ENCODE assay signal across 8 cellular contexts in the genomic region with DNA sequence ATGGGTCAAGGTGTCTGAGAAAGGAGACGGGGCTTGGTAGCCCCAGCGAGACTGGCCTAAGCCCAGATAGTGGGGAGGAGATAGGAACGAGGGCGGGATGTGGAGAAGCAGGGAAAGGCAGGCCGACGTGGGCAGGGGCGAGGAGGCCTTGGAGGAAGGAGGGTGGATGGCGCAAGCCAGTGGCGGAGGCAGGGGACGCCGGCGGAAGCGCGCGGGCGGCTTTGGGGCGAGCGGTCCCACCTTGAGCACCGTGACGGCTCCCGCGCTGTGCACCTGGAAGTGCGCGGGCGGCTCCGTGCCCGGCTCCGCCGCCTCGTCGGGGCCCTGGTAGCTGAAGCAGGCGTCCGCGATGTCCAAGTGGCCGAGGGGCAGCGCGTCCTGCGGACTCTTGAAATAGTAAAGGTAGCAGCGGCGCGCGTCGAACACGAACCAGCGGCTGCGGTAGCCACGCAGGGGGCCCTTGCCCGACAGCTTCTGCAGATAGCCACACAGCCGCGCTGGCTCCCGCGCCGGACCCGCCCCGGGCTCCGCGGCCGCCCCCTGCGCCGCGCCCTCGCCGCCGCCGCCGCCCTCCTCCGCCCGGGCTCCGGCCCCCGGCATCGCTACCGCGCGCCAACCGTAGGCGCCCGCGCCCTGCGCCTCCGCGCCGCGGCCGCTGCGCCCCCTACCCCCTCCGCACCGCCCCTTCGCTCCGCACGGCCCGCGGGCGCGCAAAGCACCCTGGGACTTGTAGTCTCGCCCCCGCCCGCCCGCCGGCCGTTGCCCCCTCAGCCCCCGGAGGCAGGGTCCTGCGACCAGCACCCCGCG. TPM values are rescaled to one million over a fixed set of nuclear protein-coding genes. Genes with fewer than 3 reads are reported as not detected.
DNase-seq lines count a peak whose midpoint lies in the region; TF ChIP-seq lines count a peak whose summit lies in the region.

TBC1D2B (minus strand) TSS at position 659 of the 807 bp plus-strand sequence; CDS start at position 600, 59 bp downstream.

- H3K4me3 ChIP-seq in choroid plexus epithelial cell (ENCODE audit: low read depth, low read length), result peak within 1 kb of the TSS; percentile 92

- H3K4me3 Mint-ChIP-seq in HFFc6, result peak within 1 kb of the TSS; percentile 100

- TF ChIP-seq CTCF in GM13977 (IDR thresholded peaks at IDR 0.05; ENCODE audit: extremely low read depth, insufficient read depth, missing control alignments) (no peak), HFFc6 (IDR thresholded peaks at IDR 0.05) (no peak), choroid plexus epithelial cell (conservative IDR thresholded peaks at IDR 0.05; ENCODE audit: low read depth, low read length) (no peak)

- H3K4me1 Mint-ChIP-seq in HFFc6 (ENCODE audit: low read depth), result peaks cover 47% of the 10 kb centered on the region

- H3K27me3 Mint-ChIP-seq in HFFc6 (ENCODE audit: insufficient read depth), result no peaks in the 10 kb centered on the region; the same call in 1 of the 2 replicates

- DNase-seq in GM13977 (ENCODE audit: low spot score) (peak; percentile 84), HFFc6 (no peak), NCI-H1417 treated with DMSO at 0.1 percent for 48 hours (lab: John Stamatoyannopoulos, UW) (peak; percentile 20), choroid plexus epithelial cell (ENCODE audit: low read depth) (peak; percentile 65), left kidney (ENCODE audit: low read depth, low spot score) (peak; percentile 77), NCI-H187 treated with DMSO at 0.1 percent for 48 hours (lab: John Stamatoyannopoulos, UW) (no peak)
- DNase-seq in activated CD4-positive, alpha-beta T cell treated with anti-CD3 and anti-CD28 coated beads for 24 hours (ENCODE audit: low read depth in 2 of 2), result peak; percentile 54 to 58
- DNase-seq in stimulated activated CD4-positive, alpha-beta T cell treated with anti-CD3 and anti-CD28 coated beads, Interleukin-2, amount 100 ng/mL, for 24 hours, result peak; percentile 76 to 80

- H3K27ac Mint-ChIP-seq in HFFc6, result peak within 1 kb of the TSS; percentile 99

- in situ Hi-C loops in GM13977 (cut with MboI; ENCODE audit: low pct_unique_long_range_greater_than_20kb, low sequenced_read_pairs, unreplicated experiment), result no loop called here

- no peaks in the 10 kb centered on the region for H3K9me3 Mint-ChIP-seq in HFFc6

- peaks cover 8% of the 10 kb centered on the region; the same call in 1 of the 2 replicates for H3K36me3 Mint-ChIP-seq in HFFc6 (ENCODE audit: low read depth)

RNA-seq across cellular contexts. Expression of gene TBC1D2B, which starts in this region (rescaled TPM):
- 10 to 100 TPM; 34.1 to 42.5 (median 38.0) TPM for total RNA-seq in HFFc6 (2021; fragmentation: NEBNext Ultra II Directional; extraction: Animal tissue kit (Norgen Biotek cat#: 25700))

Comparison
In these comparisons a context has a peak if more than half of its experiments do, and no peak if none do; other contexts are left out.
1. DNase-seq: peak in GM13977 (single experiment), NCI-H1417 treated with DMSO at 0.1 percent for 48 hours (single experiment), activated CD4-positive, alpha-beta T cell treated with anti-CD3 and anti-CD28 coated beads for 24 hours (2 of 2), choroid plexus epithelial cell (single experiment), left kidney (single experiment) and stimulated activated CD4-positive, alpha-beta T cell treated with anti-CD3 and anti-CD28 coated beads, Interleukin-2, amount 100 ng/mL, for 24 hours (2 of 2); none in HFFc6 (single experiment) and NCI-H187 treated with DMSO at 0.1 percent for 48 hours (single experiment).